Comparison of ENCODE assay signal across 15 cellular contexts in the genomic region with DNA sequence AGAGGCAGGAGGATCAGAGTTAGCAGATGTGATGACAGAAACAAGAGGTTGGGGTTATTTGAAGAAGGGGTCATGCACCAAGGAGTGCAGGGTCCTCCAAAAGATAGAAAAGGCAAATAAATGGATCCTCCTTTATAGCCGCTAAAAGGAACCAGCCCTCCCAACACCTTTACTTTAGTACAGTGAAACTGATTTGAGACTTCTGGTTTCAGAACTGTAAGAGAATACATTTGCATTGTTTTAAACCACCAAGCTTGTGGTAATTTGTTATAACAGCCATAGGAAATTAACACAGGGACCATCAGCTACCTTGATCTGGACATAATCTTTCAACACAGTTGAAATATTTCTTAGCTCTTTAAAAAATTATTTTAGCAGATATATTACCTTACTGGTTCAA.
DNase-seq lines count a peak whose midpoint lies in the region; ATAC-seq and TF ChIP-seq lines count a peak whose summit lies in the region.
"Had no signal": no experiment of that assay in that cellular context is flagged by ENCODE, and none has a peak within 500 bp of the region (broad histone marks: within the 10 kb centered on the region; RNA-seq: fewer than 3 reads in every experiment).

No MANE protein-coding gene starts in this region.

- H3K27ac Mint-ChIP-seq in endothelial cell (ENCODE audit: unreplicated experiment): no peak overlapping the region
- H3K27ac Mint-ChIP-seq: activated naive CD8-positive, alpha-beta T cell treated with anti-CD3 and anti-CD28 coated beads, Interleukin-2, amount 50 U/mL, for 24 hours; WTC11 had no signal

- no peaks in the 10 kb centered on the region for H3K27me3 Mint-ChIP-seq in endothelial cell (ENCODE audit: unreplicated experiment)
- H3K27me3 Mint-ChIP-seq: activated naive CD8-positive, alpha-beta T cell treated with anti-CD3 and anti-CD28 coated beads, Interleukin-2, amount 50 U/mL, for 24 hours had no signal

- no peaks in the 10 kb centered on the region for H3K4me1 Mint-ChIP-seq in endothelial cell (ENCODE audit: unreplicated experiment)

- no peaks in the 10 kb centered on the region for H3K27me3 ChIP-seq in DOHH2 (ENCODE audit: control insufficient read depth, low read length)
- no peaks in the 10 kb centered on the region for H3K27me3 ChIP-seq in gastroesophageal sphincter
- H3K27me3 ChIP-seq: hepatocyte, spleen, transverse colon had no signal

- H3K36me3 ChIP-seq in DOHH2 (ENCODE audit: control insufficient read depth, low read length) (no peaks in the 10 kb centered on the region; the same call in 1 of the 2 replicates), gastroesophageal sphincter (no peaks in the 10 kb centered on the region)
- H3K36me3 ChIP-seq: spleen, transverse colon had no signal

- H3K79me2 ChIP-seq in DOHH2 (ENCODE audit: control insufficient read depth, low read length): peaks cover 9% of the 10 kb centered on the region; the same call in 1 of the 2 replicates

- H3F3A ChIP-seq in DOHH2 (ENCODE audit: control insufficient read depth, insufficient read depth): peaks cover 23% of the 10 kb centered on the region

- H3K9me3 Mint-ChIP-seq in endothelial cell (ENCODE audit: unreplicated experiment): no peaks in the 10 kb centered on the region
- H3K9me3 Mint-ChIP-seq: activated naive CD8-positive, alpha-beta T cell treated with anti-CD3 and anti-CD28 coated beads, Interleukin-2, amount 50 U/mL, for 24 hours; WTC11 had no signal

- H3K4me1 ChIP-seq in DOHH2 (ENCODE audit: control insufficient read depth, low read length) (peaks cover 94% of the 10 kb centered on the region), gastroesophageal sphincter (peaks cover under 1 to 14% (median 3%) of the 10 kb centered on the region in 3 donors)

- DNase-seq in ACHN (no peak), endothelial cell (ENCODE audit: low spot score) (no peak), left cardiac atrium (no peak)
- DNase-seq: 8988T; activated naive CD8-positive, alpha-beta T cell treated with anti-CD3 and anti-CD28 coated beads, Interleukin-2, amount 50 U/mL, for 24 hours; NCI-H1105 treated with DMSO at 0.1 percent for 48 hours; spleen; transverse colon had no signal

- TF ChIP-seq CTCF in DOHH2 (IDR thresholded peaks at IDR 0.05; ENCODE audit: low read depth, low read length, poor library complexity, severe bottlenecking) (no peak), gastroesophageal sphincter (IDR thresholded peaks at IDR 0.05) (no peak), endothelial cell (IDR thresholded peaks at IDR 0.05; ENCODE audit: unreplicated experiment) (no peak)

- H3K4me3 ChIP-seq in DOHH2 (ENCODE audit: low read length): peak overlapping the region; percentile 71
- H3K4me3 ChIP-seq in gastroesophageal sphincter: no peak overlapping the region
- H3K4me3 ChIP-seq: hepatocyte, spleen, transverse colon had no signal

- H4K20me1 ChIP-seq in DOHH2 (ENCODE audit: control insufficient read depth, insufficient read depth, low read depth, low read length): no peaks in the 10 kb centered on the region

- no peaks in the 10 kb centered on the region for H3K36me3 Mint-ChIP-seq in endothelial cell (ENCODE audit: low read depth, unreplicated experiment)
- H3K36me3 Mint-ChIP-seq: WTC11 had no signal

- H3K27ac ChIP-seq in DOHH2 (ENCODE audit: low read depth, low read length) (peak overlapping the region; percentile 93), gastroesophageal sphincter (no peak overlapping the region)
- H3K27ac ChIP-seq: hepatocyte, transverse colon had no signal

- TF ChIP-seq EP300 in gastroesophageal sphincter (IDR thresholded peaks at IDR 0.05): no peak

- H3K4me3 Mint-ChIP-seq in endothelial cell (ENCODE audit: unreplicated experiment): no peak overlapping the region
- H3K4me3 Mint-ChIP-seq: activated naive CD8-positive, alpha-beta T cell treated with anti-CD3 and anti-CD28 coated beads, Interleukin-2, amount 50 U/mL, for 24 hours; WTC11 had no signal

- H3K9me3 ChIP-seq in DOHH2 (ENCODE audit: control insufficient read depth, insufficient read depth, low read length) (no peaks in the 10 kb centered on the region), gastroesophageal sphincter (no peaks in the 10 kb centered on the region)
- H3K9me3 ChIP-seq: spleen, transverse colon had no signal

- peak overlapping the region; percentile 86 for H3K4me2 ChIP-seq in DOHH2 (ENCODE audit: low read length)
- H3K4me2 ChIP-seq: hepatocyte had no signal

- no peaks in the 10 kb centered on the region for H3K9me2 ChIP-seq in DOHH2 (replicated peaks; ENCODE audit: control insufficient read depth, low read length)

- WGBS in gastroesophageal sphincter (ENCODE audit: low coverage in 1 of 2), 2 donors: 100% methylated on average over 1 of the region's 1 CpG

- intact Hi-C loops in left cardiac atrium (cut with DNase I): no loop called here

- no peak for TF ChIP-seq POLR2A in gastroesophageal sphincter (IDR thresholded peaks at IDR 0.05)

- ATAC-seq in GM19328 (IDR thresholded peaks at IDR 0.05; ENCODE audit: unreplicated experiment) (peak; percentile 44), HG02588 (IDR thresholded peaks at IDR 0.05; ENCODE audit: unreplicated experiment) (peak; percentile 46), HG03342 (IDR thresholded peaks at IDR 0.05; ENCODE audit: unreplicated experiment) (peak; percentile 39), gastroesophageal sphincter (no peak), left cardiac atrium (no peak)
- ATAC-seq: activated naive CD8-positive, alpha-beta T cell treated with anti-CD3 and anti-CD28 coated beads, Interleukin-2, amount 50 U/mL, for 24 hours; WTC11 had no signal

- in situ Hi-C loops in ACHN (cut with HindIII; ENCODE audit: low pct_ligation_motif_present, low pct_unique_long_range_greater_than_20kb, low sequenced_read_pairs): no loop called here

Comparison
In these comparisons a context has a peak if more than half of its experiments do, and no peak if none do; other contexts are left out.
1. ATAC-seq: peak in GM19328 (single experiment), HG02588 (single experiment) and HG03342 (single experiment); none in gastroesophageal sphincter (single experiment) and left cardiac atrium (0 of 2).